In genomic region chr1:145119842-145120241, GRCh38 we compare ENCODE assay signal across 3 cellular contexts. TPM values are rescaled to one million over a fixed set of nuclear protein-coding genes. Genes with fewer than 3 reads are reported as not detected.
"Had no signal": no experiment of that assay in that cellular context is flagged by ENCODE, and none has a peak within 500 bp of the region (broad histone marks: within the 10 kb centered on the region; RNA-seq: fewer than 3 reads in every experiment).

No MANE protein-coding gene starts in this region.

RNA-seq across cellular contexts. Expression of gene FAM72D, which starts 24.1 kb away (rescaled TPM):
- total RNA-seq: psoas muscle, right atrium auricular region had no signal
- polyA plus RNA-seq: naive thymus-derived CD8-positive, alpha-beta T cell had no signal
